Comparison of ENCODE assay signal across 1 cellular context in the genomic region with DNA sequence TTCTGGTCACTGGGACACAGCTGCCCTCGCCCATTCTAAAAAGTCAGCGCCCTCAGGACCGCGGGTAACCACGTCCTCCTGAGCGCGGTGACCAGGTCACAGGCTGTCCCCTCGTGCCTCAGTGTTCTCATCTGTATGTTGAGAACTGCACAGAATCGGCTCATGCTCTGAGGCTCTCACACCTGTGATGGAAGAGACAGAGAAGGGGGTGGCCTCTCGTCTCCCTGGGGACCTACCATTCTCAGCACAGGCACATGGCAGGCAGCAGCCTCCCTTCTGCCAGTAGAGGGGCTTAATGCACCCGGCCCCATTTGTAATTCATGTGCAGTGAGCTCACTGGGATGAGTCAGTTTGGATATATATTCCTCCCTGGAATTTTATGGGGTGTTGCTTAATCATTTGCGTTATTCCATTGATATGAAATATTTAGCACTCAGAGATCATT.
TF ChIP-seq lines count a peak whose summit lies in the region.

No MANE protein-coding gene starts in this region.

TF ChIP-seq in H1, 55 proteins besides CTCF, POLR2A, EP300 and RAD21:
- TF ChIP-seq, protein P1, sequence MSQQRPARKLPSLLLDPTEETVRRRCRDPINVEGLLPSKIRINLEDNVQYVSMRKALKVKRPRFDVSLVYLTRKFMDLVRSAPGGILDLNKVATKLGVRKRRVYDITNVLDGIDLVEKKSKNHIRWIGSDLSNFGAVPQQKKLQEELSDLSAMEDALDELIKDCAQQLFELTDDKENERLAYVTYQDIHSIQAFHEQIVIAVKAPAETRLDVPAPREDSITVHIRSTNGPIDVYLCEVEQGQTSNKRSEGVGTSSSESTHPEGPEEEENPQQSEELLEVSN (IDR thresholded peaks at IDR 0.05), result peak; percentile 51; the same call in 1 of the 2 replicates
- TF ChIP-seq KDM4A (IDR thresholded peaks at IDR 0.05; ENCODE audit: low read depth, low read length, severe bottlenecking) (peak; percentile 12), MAX (IDR thresholded peaks at IDR 0.05) (0 out of 2 replicates have a peak, but pooled peaks have one; percentile 9)
